8 cellular contexts compared by ENCODE assay signal in the genomic region with DNA sequence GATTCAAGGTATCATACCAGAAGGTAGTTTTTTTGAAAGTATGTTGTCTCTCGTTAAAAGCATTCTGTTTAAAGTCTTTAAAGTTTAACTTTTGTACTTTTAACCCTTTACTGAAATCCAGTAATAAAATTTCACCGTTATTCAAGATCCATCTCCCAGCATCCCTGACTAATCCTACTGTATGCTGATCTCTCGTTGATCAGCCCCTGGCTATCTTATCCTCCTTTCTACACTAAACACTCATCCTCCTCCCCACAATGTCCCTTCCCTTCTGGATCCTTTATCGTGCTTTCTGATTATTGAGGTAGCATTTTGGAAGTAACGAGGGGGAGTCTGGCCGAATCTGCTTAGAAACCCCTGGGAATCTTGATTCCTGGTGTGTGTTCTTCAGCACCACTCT.
DNase-seq lines count a peak whose midpoint lies in the region; ATAC-seq and TF ChIP-seq lines count a peak whose summit lies in the region.

No MANE protein-coding gene starts in this region.

- ATAC-seq in GM21360 (IDR thresholded peaks at IDR 0.05; ENCODE audit: unreplicated experiment) (no peak), HG03025 (IDR thresholded peaks at IDR 0.05; ENCODE audit: low FRiP score, unreplicated experiment) (no peak), HG03095 (IDR thresholded peaks at IDR 0.05; ENCODE audit: unreplicated experiment) (no peak)

- H3K9ac ChIP-seq in HUES6 (ENCODE audit: low read length) = peak overlapping the region; percentile 41
- H3K9ac ChIP-seq in muscle layer of colon (ENCODE audit: low read length) = peak overlapping the region; percentile 66

- H3K27ac ChIP-seq in HUES6 (ENCODE audit: low read depth, low read length) = no peak overlapping the region
- no peak overlapping the region for H3K27ac ChIP-seq in muscle layer of colon (ENCODE audit: low read depth, low read length)

- H3K4me3 ChIP-seq in AG10803 (ENCODE audit: low read length) (peak overlapping the region; percentile 94), HUES6 (ENCODE audit: low read depth, low read length) (peak overlapping the region; percentile 97), cardiac fibroblast (replicated peaks in 1 of 2; ENCODE audit: low read depth in 2 of 2, low read length in 2 of 2) (peak overlapping the region; percentile 81 to 85), muscle layer of colon (ENCODE audit: low read depth in 1 of 2, low read length in 2 of 2) (peak overlapping the region; percentile 49 to 89)

- H3K27me3 ChIP-seq in HUES6 (ENCODE audit: control insufficient read depth, insufficient read depth, low read length) = no peaks in the 10 kb centered on the region
- no peaks in the 10 kb centered on the region for H3K27me3 ChIP-seq in muscle layer of colon (ENCODE audit: control insufficient read depth in 1 of 2, insufficient read depth in 2 of 2, low read length in 2 of 2)

- H3K4me1 ChIP-seq in HUES6 (ENCODE audit: control insufficient read depth, insufficient read depth, low read length) (peaks cover 29% of the 10 kb centered on the region), muscle layer of colon (ENCODE audit: insufficient read depth, low read length) (peaks cover 23% of the 10 kb centered on the region)

- H3K9me3 ChIP-seq in HUES6 (ENCODE audit: control insufficient read depth, insufficient read depth, low read depth, low read length) = no peaks in the 10 kb centered on the region
- no peaks in the 10 kb centered on the region for H3K9me3 ChIP-seq in muscle layer of colon (ENCODE audit: low read length)

- DNase-seq in AG10803 (ENCODE audit: low read depth) (no peak), cardiac fibroblast (ENCODE audit: low read depth in 2 of 2) (peak in 1 of 2 donors; percentile 11)
- no peak for DNase-seq in stimulated activated CD4-positive, alpha-beta T cell treated with anti-CD3 and anti-CD28 coated beads, Interleukin-12 subunit alpha, Interleukin-12 subunit beta, amount 100 ng/mL, for 4 hours

- no peak for TF ChIP-seq CTCF in AG10803 (conservative IDR thresholded peaks at IDR 0.05; ENCODE audit: low read length)
- TF ChIP-seq CTCF in cardiac fibroblast (IDR thresholded peaks at IDR 0.05; ENCODE audit: low read depth, low read length) = no peak

- H3K36me3 ChIP-seq in HUES6 (ENCODE audit: control insufficient read depth, insufficient read depth, low read length) = 0 out of 2 replicates have a peak, but pooled peaks cover under 1% of the 10 kb centered on the region
- no peaks in the 10 kb centered on the region for H3K36me3 ChIP-seq in muscle layer of colon (ENCODE audit: insufficient read depth, low read length)
